8 cellular contexts compared by ENCODE assay signal in the genomic region with DNA sequence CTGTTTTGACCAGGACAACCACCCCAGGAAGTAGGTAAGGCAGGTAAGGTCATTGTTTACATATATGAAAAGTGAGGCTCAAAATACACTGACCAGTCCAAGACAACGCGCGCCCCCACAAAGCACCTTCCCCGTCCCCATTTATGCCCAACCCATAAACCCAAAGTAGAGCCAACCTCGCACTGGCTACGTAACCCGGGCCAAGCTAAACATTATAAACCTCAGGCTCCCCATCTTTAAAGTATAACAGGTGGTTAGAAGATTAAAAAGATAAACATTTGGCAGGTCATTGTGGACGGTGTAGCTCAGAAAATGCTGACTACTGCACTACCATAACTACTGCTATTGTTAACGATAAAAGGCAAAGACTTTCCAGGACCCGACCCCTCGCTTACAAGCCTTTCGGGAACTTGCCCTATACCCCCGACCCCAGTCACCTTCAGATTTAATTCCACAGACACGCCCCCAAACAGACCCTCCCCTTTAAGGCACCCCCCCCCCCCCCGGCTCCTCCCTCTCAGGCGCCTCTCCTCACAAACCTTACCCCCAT. TPM values are rescaled to one million over a fixed set of nuclear protein-coding genes. Genes with fewer than 3 reads are reported as not detected.
A peak's percentile ranks its signal among the peaks of the same experiment; 100 is the strongest.
DNase-seq lines count a peak whose midpoint lies in the region; ATAC-seq and TF ChIP-seq lines count a peak whose summit lies in the region.

No MANE protein-coding gene starts in this region.

- no peaks in the 10 kb centered on the region for H3K27me3 ChIP-seq in fibroblast of lung (ENCODE audit: control insufficient read depth, insufficient read depth, low read length)

- no peaks in the 10 kb centered on the region for H3K9me3 ChIP-seq in fibroblast of lung (ENCODE audit: control insufficient read depth, insufficient read depth, low read depth, low read length)

- peak overlapping the region; percentile 29 for H2AFZ ChIP-seq in fibroblast of lung (ENCODE audit: low read length)

- peak overlapping the region; percentile 72 for H3K9ac ChIP-seq in fibroblast of lung (ENCODE audit: insufficient read depth, low read length)

- peaks cover 15% of the 10 kb centered on the region for H3K36me3 Mint-ChIP-seq in T-helper 1 cell treated with Interleukin-12 subunit alpha and Interleukin-12 subunit beta and Interleukin-4 antibody, amounts not matched to agents 30 μg/mL and 1 μg/mL, for 36 hours (ENCODE audit: low read depth)

- peak overlapping the region; percentile 93 for H3K27ac Mint-ChIP-seq in T-helper 1 cell treated with Interleukin-12 subunit alpha and Interleukin-12 subunit beta and Interleukin-4 antibody, amounts not matched to agents 30 μg/mL and 1 μg/mL, for 36 hours

- intact Hi-C loops in Right ventricle myocardium inferior (cut with DNase I) (loop anchor here (1.0 kb wide), 2 partner anchors 32 to 39 kb away; a partner anchor contains a TSS), cardiac septum (cut with DNase I) (loop anchor here (1.0 to 2.0 kb wide), 2 partner anchors 33 to 39 kb away; a partner anchor contains a TSS)

- peaks cover 48% of the 10 kb centered on the region for H3K4me1 Mint-ChIP-seq in T-helper 1 cell treated with Interleukin-12 subunit alpha and Interleukin-12 subunit beta and Interleukin-4 antibody, amounts not matched to agents 30 μg/mL and 1 μg/mL, for 36 hours (ENCODE audit: low read depth)

- H3K4me3 Mint-ChIP-seq in T-helper 1 cell treated with Interleukin-12 subunit alpha and Interleukin-12 subunit beta and Interleukin-4 antibody, amounts not matched to agents 30 μg/mL and 1 μg/mL, for 36 hours, result peak overlapping the region; percentile 95

- H3K36me3 ChIP-seq in fibroblast of lung (ENCODE audit: control insufficient read depth, insufficient read depth, low read length), result no peaks in the 10 kb centered on the region

- peak; percentile 2 for ATAC-seq in Right ventricle myocardium inferior
- ATAC-seq in omental fat pad (ENCODE audit: low FRiP score), result peak; percentile 44
- ATAC-seq in HG03354 (IDR thresholded peaks at IDR 0.05; ENCODE audit: poor library complexity, severe bottlenecking, unreplicated experiment), result no peak
- no peak for ATAC-seq in GM19452 (IDR thresholded peaks at IDR 0.05; ENCODE audit: unreplicated experiment)

- H3K4me1 ChIP-seq in fibroblast of lung (ENCODE audit: control insufficient read depth, extremely low read depth, insufficient read depth, low read length), result peaks cover 2% of the 10 kb centered on the region

- peaks cover 48% of the 10 kb centered on the region for H3K79me2 ChIP-seq in fibroblast of lung (ENCODE audit: control insufficient read depth, insufficient read depth, low read length)

- no peak for DNase-seq in Right ventricle myocardium inferior (ENCODE audit: missing footprints)
- DNase-seq in cardiac septum (ENCODE audit: low spot score), result no peak
- peak in 1 of 2 donors; percentile 42 for DNase-seq in fibroblast of lung (ENCODE audit: low read depth in 2 of 2)
- no peak for DNase-seq in omental fat pad (ENCODE audit: low spot score)
- DNase-seq in MV-4-11 (lab: John Stamatoyannopoulos, UW), result no peak

- no peaks in the 10 kb centered on the region for H3K9me3 Mint-ChIP-seq in T-helper 1 cell treated with Interleukin-12 subunit alpha and Interleukin-12 subunit beta and Interleukin-4 antibody, amounts not matched to agents 30 μg/mL and 1 μg/mL, for 36 hours

- H3K4me2 ChIP-seq in fibroblast of lung (ENCODE audit: extremely low read depth, insufficient read depth, low read length), result peak overlapping the region; percentile 99

- peak overlapping the region; percentile 96 for H3K27ac ChIP-seq in fibroblast of lung (ENCODE audit: insufficient read depth, low read length)

- no peaks in the 10 kb centered on the region for H4K20me1 ChIP-seq in fibroblast of lung (ENCODE audit: control insufficient read depth, extremely low read depth, insufficient read depth, low read length)

- H3K27me3 Mint-ChIP-seq in T-helper 1 cell treated with Interleukin-12 subunit alpha and Interleukin-12 subunit beta and Interleukin-4 antibody, amounts not matched to agents 30 μg/mL and 1 μg/mL, for 36 hours (ENCODE audit: low read depth), result no peaks in the 10 kb centered on the region

- TF ChIP-seq CTCF in fibroblast of lung (conservative IDR thresholded peaks at IDR 0.05 in 1 of 2, IDR thresholded peaks at IDR 0.05 in 1 of 2; ENCODE audit: low read depth in 1 of 2, low read length in 2 of 2), result no peak
- no peak for TF ChIP-seq CTCF in omental fat pad (IDR thresholded peaks at IDR 0.05)

- peak overlapping the region; percentile 77 to 92 (median 84) for H3K4me3 ChIP-seq in fibroblast of lung (replicated peaks in 1 of 4; ENCODE audit: control extremely low read depth in 1 of 4, insufficient read depth in 1 of 4, low read depth in 3 of 4, low read length in 4 of 4)

RNA-seq across cellular contexts. Expression of a gene that starts 0.5 kb away (rescaled TPM):
- total RNA-seq in Right ventricle myocardium inferior (81.3 TPM), cardiac septum (86.0 TPM), fibroblast of lung (190 and 247 TPM in 2 replicates), omental fat pad (100 to 1,000 TPM; 113 to 270 (median 159) TPM)
- 59.0 and 61.6 TPM in 2 replicates for polyA plus RNA-seq in fibroblast of lung
- polyA plus RNA-seq in fibroblast of lung (2012), result 81.1 and 84.5 TPM in 2 replicates
- polyA minus RNA-seq in fibroblast of lung (ENCODE audit: low replicate concordance), result 259 and 321 TPM in 2 replicates

RNA-seq across cellular contexts. Expression of a gene that starts 0.8 kb away (rescaled TPM):
- total RNA-seq in Right ventricle myocardium inferior, result 3.7 TPM
- total RNA-seq in cardiac septum, result 4.2 TPM
- total RNA-seq in fibroblast of lung, result 5.0 and 5.4 TPM in 2 replicates
- polyA plus RNA-seq in fibroblast of lung, result 6.9 and 8.9 TPM in 2 replicates
- 9.0 and 9.9 TPM in 2 replicates for polyA plus RNA-seq in fibroblast of lung (2012)
- 6.2 and 10.5 TPM in 2 replicates for polyA minus RNA-seq in fibroblast of lung (ENCODE audit: low replicate concordance)
- 1 to 10 TPM; 4.0 to 10.0 (median 5.4) TPM for total RNA-seq in omental fat pad

RNA-seq across cellular contexts. Expression of a gene that starts 23.2 kb away (rescaled TPM):
- total RNA-seq in Right ventricle myocardium inferior, result 80.3 TPM
- total RNA-seq in cardiac septum, result 79.3 TPM
- total RNA-seq in fibroblast of lung, result 80.9 and 90.3 TPM in 2 replicates
- polyA plus RNA-seq in fibroblast of lung, result 137 and 183 TPM in 2 replicates
- 152 and 213 TPM in 2 replicates for polyA plus RNA-seq in fibroblast of lung (2012)
- polyA minus RNA-seq in fibroblast of lung (ENCODE audit: low replicate concordance), result 208 and 507 TPM in 2 replicates
- 100 to 1,000 TPM in 2 of 4 donors, 10 to 100 TPM in 2; 88.7 to 137 (median 111) TPM for total RNA-seq in omental fat pad

RNA-seq across cellular contexts. Expression of a gene that starts 25.9 kb away (rescaled TPM):
- total RNA-seq in Right ventricle myocardium inferior (not detected), cardiac septum (not detected), fibroblast of lung (not detected in 2 replicates), omental fat pad (not detected)
- polyA plus RNA-seq in fibroblast of lung, result not detected in 2 replicates
- not detected in 2 replicates for polyA plus RNA-seq in fibroblast of lung (2012)
- polyA minus RNA-seq in fibroblast of lung (ENCODE audit: low replicate concordance), result not detected in 2 replicates

RNA-seq across cellular contexts. Expression of a gene that starts 32.6 kb away (rescaled TPM):
- total RNA-seq in Right ventricle myocardium inferior (46.1 TPM), cardiac septum (46.4 TPM), fibroblast of lung (20.8 and 24.8 TPM in 2 replicates), omental fat pad (10 to 100 TPM; 13.2 to 26.9 (median 22.8) TPM)
- polyA plus RNA-seq in fibroblast of lung, result 97.2 and 174 TPM in 2 replicates
- 67.6 and 112 TPM in 2 replicates for polyA plus RNA-seq in fibroblast of lung (2012)
- 10.2 and 60.4 TPM in 2 replicates for polyA minus RNA-seq in fibroblast of lung (ENCODE audit: low replicate concordance)

Comparison
In these comparisons a context has a peak if more than half of its experiments do, and no peak if none do; other contexts are left out.
1. ATAC-seq: peak in Right ventricle myocardium inferior (single experiment) and omental fat pad (single experiment); none in HG03354 (single experiment) and GM19452 (single experiment).